Comparison of ENCODE assay signal across 1 cellular context in genomic region chr2:205745661-205746407, GRCh38.
TF ChIP-seq lines count a peak whose summit lies in the region.

No MANE protein-coding gene starts in this region.

TF ChIP-seq in IMR-90, 13 proteins besides CTCF, POLR2A, EP300 and RAD21:
- TF ChIP-seq NFE2L2 (IDR thresholded peaks at IDR 0.05; ENCODE audit: low read depth, low read length) (no peak), SMC3 (IDR thresholded peaks at IDR 0.05; ENCODE audit: low read depth, low read length) (no peak), CHD1 (IDR thresholded peaks at IDR 0.05; ENCODE audit: low read depth, low read length) (no peak), RFX5 (IDR thresholded peaks at IDR 0.05; ENCODE audit: low read depth, low read length) (no peak), MAFK (IDR thresholded peaks at IDR 0.05; ENCODE audit: low read depth, low read length) (no peak), RCOR1 (IDR thresholded peaks at IDR 0.05; ENCODE audit: insufficient replicate concordance, low read length) (no peak), BHLHE40 (IDR thresholded peaks at IDR 0.05; ENCODE audit: low read depth, low read length) (no peak), MAZ (IDR thresholded peaks at IDR 0.05; ENCODE audit: borderline replicate concordance, low read depth, low read length) (no peak), MXI1 (IDR thresholded peaks at IDR 0.05; ENCODE audit: borderline replicate concordance, low read depth, low read length) (no peak)
